ENCODE assay signal across 18 cellular contexts in the genomic region with DNA sequence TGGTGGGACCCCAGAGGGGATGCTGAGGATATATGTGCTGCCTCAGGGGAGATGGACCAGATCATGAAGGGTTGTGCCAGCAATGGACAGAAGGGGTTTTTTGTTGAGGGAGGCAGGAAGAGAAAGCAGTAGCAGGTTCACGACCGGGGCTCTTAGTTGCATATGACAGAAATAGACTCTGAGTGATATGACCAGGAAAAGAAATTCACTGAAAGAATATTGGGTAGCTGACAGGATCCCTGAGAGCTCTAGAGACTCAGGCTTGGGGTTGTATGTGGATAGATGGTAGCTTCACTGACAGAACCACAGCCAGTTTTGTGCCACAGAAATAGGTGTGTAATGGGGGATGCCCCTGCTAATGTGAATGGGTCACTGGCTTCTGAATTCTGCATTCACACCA.
DNase-seq lines count a peak whose midpoint lies in the region; ATAC-seq and TF ChIP-seq lines count a peak whose summit lies in the region.
"Had no signal": no experiment of that assay in that cellular context is flagged by ENCODE, and none has a peak within 500 bp of the region (broad histone marks: within the 10 kb centered on the region; RNA-seq: fewer than 3 reads in every experiment).

No MANE protein-coding gene starts in this region.

- H2AK5ac ChIP-seq in H9 (ENCODE audit: insufficient read length, low read length): no peak overlapping the region

- no peaks in the 10 kb centered on the region for H3K4me1 ChIP-seq in H9 (ENCODE audit: insufficient read depth, low read length)
- H3K4me1 ChIP-seq in ovary (ENCODE audit: insufficient read depth): no peaks in the 10 kb centered on the region

- no peak overlapping the region for H3K14ac ChIP-seq in H9 (ENCODE audit: insufficient read depth, low read length)

- H3K4me3 ChIP-seq in ovary: no peak overlapping the region
- H3K4me3 ChIP-seq: gastrocnemius medialis had no signal

- no peaks in the 10 kb centered on the region for H3K36me3 ChIP-seq in ovary
- H3K36me3 ChIP-seq: gastrocnemius medialis had no signal

- peaks cover under 1% of the 10 kb centered on the region; the same call in 1 of the 2 replicates for H3K27me3 Mint-ChIP-seq in H9 (ENCODE audit: low read depth)
- H3K27me3 Mint-ChIP-seq in activated naive CD4-positive, alpha-beta T cell treated with anti-CD3 and anti-CD28 coated beads for 36 hours (ENCODE audit: low read depth): peaks cover 6% of the 10 kb centered on the region
- H3K27me3 Mint-ChIP-seq: naive B cell had no signal

- no peak overlapping the region for H2BK5ac ChIP-seq in H9 (ENCODE audit: insufficient read length, low read length)

- WGBS in H9 (ENCODE audit: extremely low coverage, insufficient read length, low lambda C conversion rate): no CpG with 5 or more reads among the region's 2 CpGs
- WGBS in ovary, 3 donors: 86 to 94% (median 93%) methylated on average over 2 of the region's 2 CpGs

- H3K23me2 ChIP-seq in H9 (ENCODE audit: insufficient read length, low read depth, low read length, poor library complexity, severe bottlenecking): no peaks in the 10 kb centered on the region

- no peak overlapping the region for H2BK12ac ChIP-seq in H9 (ENCODE audit: insufficient read length, low read depth, low read length)

- no peak overlapping the region for H3K9ac ChIP-seq in H9 (ENCODE audit: extremely low read depth, insufficient read length, low read length)

- peaks cover 0 to 4% (median 0%) of the 10 kb centered on the region in 3 experiments; a peak in 1 of 7 replicates for H3K36me3 Mint-ChIP-seq in H9 (ENCODE audit: insufficient read depth in 1 of 3, low read depth in 3 of 3)
- no peaks in the 10 kb centered on the region for H3K36me3 Mint-ChIP-seq in activated naive CD4-positive, alpha-beta T cell treated with anti-CD3 and anti-CD28 coated beads for 36 hours (ENCODE audit: low read depth)

- TF ChIP-seq CTCF in H9 (conservative IDR thresholded peaks at IDR 0.05) (no peak), ovary (IDR thresholded peaks at IDR 0.05) (no peak)

- no peaks in the 10 kb centered on the region for H3K79me2 ChIP-seq in H9 (ENCODE audit: insufficient read depth, low read length)

- no peak overlapping the region for H3K4me3 Mint-ChIP-seq in H9
- no peak overlapping the region for H3K4me3 Mint-ChIP-seq in activated naive CD4-positive, alpha-beta T cell treated with anti-CD3 and anti-CD28 coated beads for 36 hours
- H3K4me3 Mint-ChIP-seq: naive B cell had no signal

- no peaks in the 10 kb centered on the region for H4K20me1 ChIP-seq in H9 (ENCODE audit: control insufficient read depth, insufficient read depth, insufficient read length)

- H3K27me3 ChIP-seq in H9 (ENCODE audit: insufficient read depth, low read length) (no peaks in the 10 kb centered on the region), ovary (no peaks in the 10 kb centered on the region)
- H3K27me3 ChIP-seq: gastrocnemius medialis had no signal

- H2BK15ac ChIP-seq in H9 (ENCODE audit: low read depth, low read length): no peak overlapping the region

- H2AFZ ChIP-seq in H9 (ENCODE audit: low read length): no peak overlapping the region

- H3K4me2 ChIP-seq in H9 (ENCODE audit: insufficient read depth, insufficient read length, low read length): no peak overlapping the region

- H3K4ac ChIP-seq in H9 (ENCODE audit: low read depth, low read length): no peak overlapping the region

- H3K9me3 Mint-ChIP-seq in H9: peaks cover 4 to 12% of the 10 kb centered on the region in 2 experiments; a peak in 3 of 5 replicates
- peaks cover 5% of the 10 kb centered on the region for H3K9me3 Mint-ChIP-seq in activated naive CD4-positive, alpha-beta T cell treated with anti-CD3 and anti-CD28 coated beads for 36 hours
- H3K9me3 Mint-ChIP-seq: activated T-helper 2 cell treated with anti-CD3 and anti-CD28 coated beads, Interferon-gamma antibody, Interleukin-2, Interleukin-4, amounts not matched to agents 10 μg/mL and 5 μg/mL and 100 μg/mL, durations not matched to agents 14 hours and 24 hours and 36 hours had no signal

- no peak overlapping the region for H3K27ac ChIP-seq in H9 (ENCODE audit: insufficient read length, low read depth, low read length)
- H3K27ac ChIP-seq in ovary: no peak overlapping the region
- H3K27ac ChIP-seq: gastrocnemius medialis had no signal

- no peak overlapping the region for H4K91ac ChIP-seq in H9 (ENCODE audit: insufficient read length, low read depth, low read length)

- no peak overlapping the region for H3K23ac ChIP-seq in H9 (ENCODE audit: insufficient read length, low read depth, low read length)

- no peak overlapping the region for H3K18ac ChIP-seq in H9 (ENCODE audit: insufficient read length, low read depth, low read length)

- no peak overlapping the region for H4K5ac ChIP-seq in H9 (ENCODE audit: insufficient read length, low read depth, low read length)

- peak; percentile 5 for DNase-seq in H9
- DNase-seq in myocyte (ENCODE audit: low read depth): peak; percentile 75
- DNase-seq in activated naive CD4-positive, alpha-beta T cell treated with anti-CD3 and anti-CD28 coated beads for 36 hours: no peak
- no peak for DNase-seq in ovary
- no peak for DNase-seq in stimulated activated CD4-positive, alpha-beta T cell treated with anti-CD3 and anti-CD28 coated beads, Interleukin-1b, Interleukin-23, amount 100 ng/mL, for 48 hours
- DNase-seq in glomerular visceral epithelial cell (ENCODE audit: extremely low spot score): no peak
- DNase-seq: aorta; COR-L47; left ventricle myocardium superior; naive B cell; NCI-H2171; RPMI8226; stimulated activated CD4-positive, alpha-beta T cell treated with anti-CD3 and anti-CD28 coated beads, Interleukin-12 subunit alpha, Interleukin-12 subunit beta, amount 100 ng/mL, for 4 hours; SW 1271 had no signal

- H3K4me1 Mint-ChIP-seq in H9: no peaks in the 10 kb centered on the region
- no peaks in the 10 kb centered on the region for H3K4me1 Mint-ChIP-seq in activated naive CD4-positive, alpha-beta T cell treated with anti-CD3 and anti-CD28 coated beads for 36 hours (ENCODE audit: low read depth)

- no peaks in the 10 kb centered on the region for H3K9me3 ChIP-seq in H9 (ENCODE audit: control insufficient read depth, low read depth, low read length)
- H3K9me3 ChIP-seq in ovary: no peaks in the 10 kb centered on the region
- H3K9me3 ChIP-seq: gastrocnemius medialis had no signal

- no peak overlapping the region for H4K8ac ChIP-seq in H9 (replicated peaks; ENCODE audit: insufficient read length, low read depth, low read length)

- TF ChIP-seq POLR2A in ovary (IDR thresholded peaks at IDR 0.05): no peak

- ATAC-seq in GM19025 (IDR thresholded peaks at IDR 0.05; ENCODE audit: low read depth, unreplicated experiment) (peak; percentile 55), HG03159 (IDR thresholded peaks at IDR 0.05; ENCODE audit: unreplicated experiment) (peak; percentile 38)

- no peak overlapping the region for H3T11ph ChIP-seq in H9 (ENCODE audit: low read length)

- no peak overlapping the region for H3K27ac Mint-ChIP-seq in H9
- H3K27ac Mint-ChIP-seq in activated naive CD4-positive, alpha-beta T cell treated with anti-CD3 and anti-CD28 coated beads for 36 hours: no peak overlapping the region
- H3K27ac Mint-ChIP-seq: activated T-helper 2 cell treated with anti-CD3 and anti-CD28 coated beads, Interferon-gamma antibody, Interleukin-2, Interleukin-4, amounts not matched to agents 10 μg/mL and 5 μg/mL and 100 μg/mL, durations not matched to agents 14 hours and 24 hours and 36 hours; naive B cell had no signal

- no peak overlapping the region for H2BK120ac ChIP-seq in H9 (ENCODE audit: low read depth, low read length, poor library complexity, severe bottlenecking)

- H3K79me1 ChIP-seq in H9 (ENCODE audit: insufficient read depth, low read depth, low read length, poor library complexity, severe bottlenecking): no peaks in the 10 kb centered on the region

- no peak for TF ChIP-seq EP300 in ovary (IDR thresholded peaks at IDR 0.05)

- CTCF ChIA-PET in activated naive CD4-positive, alpha-beta T cell treated with anti-CD3 and anti-CD28 coated beads for 36 hours (lab: Charles Lee): interaction anchor here (1.2 kb wide), 1 partner anchor 15 kb away, joined by 3 read pairs; no protein-coding TSS in a partner anchor

- H2BK20ac ChIP-seq in H9 (ENCODE audit: low read depth, low read length, poor library complexity, severe bottlenecking): no peak overlapping the region

- no peak overlapping the region for H3K56ac ChIP-seq in H9 (ENCODE audit: insufficient read length, low read depth, low read length)

- intact Hi-C loops in activated naive CD4-positive, alpha-beta T cell treated with anti-CD3 and anti-CD28 coated beads for 36 hours (cut with micrococcal nuclease): no loop called here
- intact Hi-C loops in ovary (cut with DNase I): no loop called here

Comparison
In these comparisons a context has a peak if more than half of its experiments do, and no peak if none do; other contexts are left out.
1. DNase-seq: peak in H9 (single experiment) and myocyte (single experiment); none in activated naive CD4-positive, alpha-beta T cell treated with anti-CD3 and anti-CD28 coated beads for 36 hours (single experiment), ovary (0 of 5), stimulated activated CD4-positive, alpha-beta T cell treated with anti-CD3 and anti-CD28 coated beads, Interleukin-1b, Interleukin-23, amount 100 ng/mL, for 48 hours (single experiment) and glomerular visceral epithelial cell (single experiment).